ENCODE assay signal across 21 cellular contexts in genomic region chr7:105827106-105827870, GRCh38.
"Had no signal": no experiment of that assay in that cellular context is flagged by ENCODE, and none has a peak within 500 bp of the region (broad histone marks: within the 10 kb centered on the region; RNA-seq: fewer than 3 reads in every experiment).

No MANE protein-coding gene starts in this region.

- H2AFZ ChIP-seq: neural progenitor cell had no signal

- DNase-seq: activated B cell treated with CpG ODN at 0.5 μM for 24 hours; activated CD4-positive, alpha-beta T cell treated with anti-CD3 and anti-CD28 coated beads for 36 hours; activated CD4-positive, alpha-beta T cell treated with anti-CD3 and anti-CD28 coated beads, Interleukin-2, amount 50 U/mL, for 4 hours; activated effector memory CD4-positive, alpha-beta T cell treated with Interleukin-2 at 50 U/mL for 16 hours; activated naive CD4-positive, alpha-beta T cell treated with anti-CD3 and anti-CD28 coated beads, Interleukin-2, amount 10 ng/mL, durations not matched to agents 7 days and 5 days; activated T-cell treated with anti-CD3 and anti-CD28 coated beads, Interleukin-2, amount 50 U/mL, for 72 hours; amygdala; foreskin keratinocyte; immature natural killer cell; left lung; naive thymus-derived CD8-positive, alpha-beta T cell; retina; spleen; substantia nigra; T-helper 1 cell; T-helper 9 cell; thyroid gland; upper lobe of right lung had no signal

- H3K27me3 ChIP-seq: foreskin keratinocyte, left lung, neural progenitor cell, spleen, thyroid gland, upper lobe of right lung had no signal

- H3K9me3 ChIP-seq: left lung, thyroid gland, upper lobe of right lung had no signal

- ATAC-seq: activated CD4-positive, alpha-beta T cell treated with anti-CD3 and anti-CD28 coated beads for 36 hours; activated T-cell treated with anti-CD3 and anti-CD28 coated beads, Interleukin-2, amount 50 U/mL, for 72 hours; foreskin keratinocyte; left lung; naive thymus-derived CD8-positive, alpha-beta T cell; upper lobe of right lung had no signal

- H3K4me2 ChIP-seq: neural progenitor cell had no signal

- H3K9ac ChIP-seq: neural progenitor cell had no signal

- H3K36me3 ChIP-seq: left lung, neural progenitor cell, spleen, thyroid gland, upper lobe of right lung had no signal

- H3K4me3 ChIP-seq: coronary artery, left lung, lung, neural progenitor cell, spleen, thyroid gland, upper lobe of right lung had no signal

- H3K27ac ChIP-seq: coronary artery, foreskin keratinocyte, left lung, neural progenitor cell, spleen, thyroid gland, upper lobe of right lung had no signal
